Comparison of ENCODE assay signal across 15 cellular contexts in the genomic region with DNA sequence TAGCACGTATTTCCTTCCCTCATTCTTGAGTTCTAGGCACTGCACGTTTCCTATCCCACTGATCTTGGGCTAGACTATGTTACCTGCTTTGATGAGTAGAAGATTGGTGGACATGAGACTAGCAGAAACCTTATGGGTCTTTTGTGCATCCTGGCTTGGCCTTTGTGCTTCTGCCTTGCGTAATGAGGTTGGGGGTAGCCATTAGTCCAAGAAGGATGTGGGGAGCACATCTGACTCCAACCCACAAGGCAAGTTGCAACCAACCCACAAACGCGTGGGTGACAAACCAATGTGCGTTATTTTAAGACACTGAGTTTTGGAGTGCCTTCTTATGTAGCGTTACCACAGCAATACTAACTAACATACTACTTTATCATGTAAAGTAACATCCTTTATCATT.
"Had no signal": no experiment of that assay in that cellular context is flagged by ENCODE, and none has a peak within 500 bp of the region (broad histone marks: within the 10 kb centered on the region; RNA-seq: fewer than 3 reads in every experiment).

No MANE protein-coding gene starts in this region.

- H3K9me3 Mint-ChIP-seq: activated CD4-positive, alpha-beta T cell treated with anti-CD3 and anti-CD28 coated beads, Interleukin-2, amount 10 ng/mL, durations not matched to agents 7 days and 5 days; nephron progenitor cell; stimulated activated effector memory CD8-positive, alpha-beta T cell treated with anti-CD3 and anti-CD28 coated beads, Interleukin-12 subunit alpha, Interleukin-12 subunit beta, amount 100 ng/mL, for 72 hours had no signal

- ATAC-seq: activated naive CD4-positive, alpha-beta T cell treated with anti-CD3 and anti-CD28 coated beads, Interleukin-2, amount 50 U/mL, for 72 hours; gastrocnemius medialis; lower lobe of right lung; sciatic nerve; stimulated activated effector memory CD8-positive, alpha-beta T cell treated with anti-CD3 and anti-CD28 coated beads, Interleukin-12 subunit alpha, Interleukin-12 subunit beta, amount 100 ng/mL, for 72 hours; upper lobe of right lung had no signal

- H3K9me3 ChIP-seq: adrenal gland, gastrocnemius medialis, lower lobe of right lung, upper lobe of right lung had no signal

- H3K27ac Mint-ChIP-seq: activated CD4-positive, alpha-beta T cell treated with anti-CD3 and anti-CD28 coated beads, Interleukin-2, amount 10 ng/mL, durations not matched to agents 7 days and 5 days; activated naive CD4-positive, alpha-beta T cell treated with anti-CD3 and anti-CD28 coated beads, Interleukin-2, amount 50 U/mL, for 72 hours; nephron progenitor cell; stimulated activated effector memory CD8-positive, alpha-beta T cell treated with anti-CD3 and anti-CD28 coated beads, Interleukin-12 subunit alpha, Interleukin-12 subunit beta, amount 100 ng/mL, for 72 hours had no signal

- H3K27me3 ChIP-seq: adrenal gland, upper lobe of right lung had no signal

- H3K27me3 Mint-ChIP-seq: activated CD4-positive, alpha-beta T cell treated with anti-CD3 and anti-CD28 coated beads, Interleukin-2, amount 10 ng/mL, durations not matched to agents 7 days and 5 days had no signal

- H3K4me1 ChIP-seq: adrenal gland, gastrocnemius medialis, lower lobe of right lung, upper lobe of right lung had no signal

- H3K36me3 ChIP-seq: adrenal gland, gastrocnemius medialis, lower lobe of right lung, upper lobe of right lung had no signal

- H3K36me3 Mint-ChIP-seq: activated naive CD4-positive, alpha-beta T cell treated with anti-CD3 and anti-CD28 coated beads, Interleukin-2, amount 50 U/mL, for 72 hours; stimulated activated effector memory CD8-positive, alpha-beta T cell treated with anti-CD3 and anti-CD28 coated beads, Interleukin-12 subunit alpha, Interleukin-12 subunit beta, amount 100 ng/mL, for 72 hours had no signal

- DNase-seq: activated CD4-positive, alpha-beta T cell treated with anti-CD3 and anti-CD28 coated beads, Interleukin-2, amount 10 ng/mL, durations not matched to agents 7 days and 5 days; activated CD8-positive, alpha-beta memory T cell treated with anti-CD3 and anti-CD28 coated beads for 24 hours; activated gamma-delta T cell; adrenal gland; effector CD4-positive, alpha-beta T cell; gastrocnemius medialis; head of caudate nucleus; lower lobe of right lung; nephron progenitor cell; nucleus accumbens; stimulated activated CD4-positive, alpha-beta T cell treated with anti-CD3 and anti-CD28 coated beads, Interleukin-4, amount 100 ng/mL, for 24 hours; upper lobe of right lung had no signal

- H3K27ac ChIP-seq: adrenal gland, gastrocnemius medialis, lower lobe of right lung, upper lobe of right lung had no signal

- H3K4me3 Mint-ChIP-seq: activated CD4-positive, alpha-beta T cell treated with anti-CD3 and anti-CD28 coated beads, Interleukin-2, amount 10 ng/mL, durations not matched to agents 7 days and 5 days; nephron progenitor cell; stimulated activated effector memory CD8-positive, alpha-beta T cell treated with anti-CD3 and anti-CD28 coated beads, Interleukin-12 subunit alpha, Interleukin-12 subunit beta, amount 100 ng/mL, for 72 hours had no signal

- H3K4me1 Mint-ChIP-seq: activated CD4-positive, alpha-beta T cell treated with anti-CD3 and anti-CD28 coated beads, Interleukin-2, amount 10 ng/mL, durations not matched to agents 7 days and 5 days; stimulated activated effector memory CD8-positive, alpha-beta T cell treated with anti-CD3 and anti-CD28 coated beads, Interleukin-12 subunit alpha, Interleukin-12 subunit beta, amount 100 ng/mL, for 72 hours had no signal

- H3K4me3 ChIP-seq: adrenal gland, gastrocnemius medialis, lower lobe of right lung, upper lobe of right lung had no signal
